ENCODE assay signal across 11 cellular contexts in genomic region chr1:66984491-66984890, GRCh38. TPM values are rescaled to one million over a fixed set of nuclear protein-coding genes. Genes with fewer than 3 reads are reported as not detected.
DNase-seq lines count a peak whose midpoint lies in the region; ATAC-seq and TF ChIP-seq lines count a peak whose summit lies in the region.
"Had no signal": no experiment of that assay in that cellular context is flagged by ENCODE, and none has a peak within 500 bp of the region (broad histone marks: within the 10 kb centered on the region; RNA-seq: fewer than 3 reads in every experiment).

No MANE protein-coding gene starts in this region.

- no peaks in the 10 kb centered on the region for H3K27me3 ChIP-seq in DOHH2 (ENCODE audit: control insufficient read depth, low read length)
- H3K27me3 ChIP-seq: upper lobe of left lung had no signal

- intact Hi-C loops in activated T-helper 1 cell treated with anti-CD3 and anti-CD28 coated beads, Interleukin-12 subunit alpha, Interleukin-12 subunit beta, Interleukin-2, Interleukin-4 antibody, amounts not matched to agents 30 ng/mL and 10 ng/mL and 1 ng/mL, durations not matched to agents 14 hours and 24 hours and 36 hours (cut with micrococcal nuclease), result loop anchor here (5.0 kb wide), 5 partner anchors 68 to 443 kb away; partner anchors contain the start of gene SLC35D1
- intact Hi-C loops in cardiac septum (cut with DNase I), result no loop called here

- peak overlapping the region; percentile 4 for H3K4me3 ChIP-seq in DOHH2 (ENCODE audit: low read length)
- H3K4me3 ChIP-seq: upper lobe of left lung had no signal

- no peak for DNase-seq in activated T-helper 1 cell treated with anti-CD3 and anti-CD28 coated beads, Interleukin-12 subunit alpha, Interleukin-12 subunit beta, Interleukin-2, Interleukin-4 antibody, amounts not matched to agents 30 ng/mL and 10 ng/mL and 1 ng/mL, durations not matched to agents 14 hours and 24 hours and 36 hours (ENCODE audit: low spot score)
- no peak for DNase-seq in cardiac septum (ENCODE audit: low spot score)
- DNase-seq in ACHN, result no peak
- DNase-seq in NCI-H510A (lab: John Stamatoyannopoulos, UW), result no peak
- DNase-seq in AG20443 (ENCODE audit: low spot score), result no peak
- DNase-seq: Caco-2, NCI-H226, upper lobe of left lung had no signal

- H3K27ac ChIP-seq in DOHH2 (ENCODE audit: low read depth, low read length), result peak overlapping the region; percentile 34
- H3K27ac ChIP-seq: upper lobe of left lung had no signal

- TF ChIP-seq CTCF in DOHH2 (IDR thresholded peaks at IDR 0.05; ENCODE audit: low read depth, low read length, poor library complexity, severe bottlenecking), result no peak

- H3K9me2 ChIP-seq in DOHH2 (replicated peaks; ENCODE audit: control insufficient read depth, low read length), result no peaks in the 10 kb centered on the region

- H3K4me2 ChIP-seq in DOHH2 (ENCODE audit: low read length), result peak overlapping the region; percentile 38

- peak overlapping the region; percentile 56 for H3K27ac Mint-ChIP-seq in activated T-helper 1 cell treated with anti-CD3 and anti-CD28 coated beads, Interleukin-12 subunit alpha, Interleukin-12 subunit beta, Interleukin-2, Interleukin-4 antibody, amounts not matched to agents 30 ng/mL and 10 ng/mL and 1 ng/mL, durations not matched to agents 14 hours and 24 hours and 36 hours

- in situ Hi-C loops in ACHN (cut with HindIII; ENCODE audit: low pct_ligation_motif_present, low pct_unique_long_range_greater_than_20kb, low sequenced_read_pairs), result no loop called here

- no peaks in the 10 kb centered on the region for H4K20me1 ChIP-seq in DOHH2 (ENCODE audit: control insufficient read depth, insufficient read depth, low read depth, low read length)

- H3K4me1 Mint-ChIP-seq in activated T-helper 1 cell treated with anti-CD3 and anti-CD28 coated beads, Interleukin-12 subunit alpha, Interleukin-12 subunit beta, Interleukin-2, Interleukin-4 antibody, amounts not matched to agents 30 ng/mL and 10 ng/mL and 1 ng/mL, durations not matched to agents 14 hours and 24 hours and 36 hours (ENCODE audit: low read depth), result peaks cover 35% of the 10 kb centered on the region

- H3K4me1 ChIP-seq in DOHH2 (ENCODE audit: control insufficient read depth, low read length), result peaks cover 32% of the 10 kb centered on the region

- no peaks in the 10 kb centered on the region for H3K27me3 Mint-ChIP-seq in activated T-helper 1 cell treated with anti-CD3 and anti-CD28 coated beads, Interleukin-12 subunit alpha, Interleukin-12 subunit beta, Interleukin-2, Interleukin-4 antibody, amounts not matched to agents 30 ng/mL and 10 ng/mL and 1 ng/mL, durations not matched to agents 14 hours and 24 hours and 36 hours (ENCODE audit: insufficient read depth)

- H3K9me3 ChIP-seq in DOHH2 (ENCODE audit: control insufficient read depth, insufficient read depth, low read length), result no peaks in the 10 kb centered on the region
- H3K9me3 ChIP-seq: Caco-2, upper lobe of left lung had no signal

- ATAC-seq in GM19351 (IDR thresholded peaks at IDR 0.05; ENCODE audit: unreplicated experiment), result peak; percentile 92
- ATAC-seq in HG02973 (IDR thresholded peaks at IDR 0.05; ENCODE audit: unreplicated experiment), result peak; percentile 92

- H3K4me3 Mint-ChIP-seq in activated T-helper 1 cell treated with anti-CD3 and anti-CD28 coated beads, Interleukin-12 subunit alpha, Interleukin-12 subunit beta, Interleukin-2, Interleukin-4 antibody, amounts not matched to agents 30 ng/mL and 10 ng/mL and 1 ng/mL, durations not matched to agents 14 hours and 24 hours and 36 hours, result no peak overlapping the region

- peaks cover 31% of the 10 kb centered on the region for H3K36me3 Mint-ChIP-seq in activated T-helper 1 cell treated with anti-CD3 and anti-CD28 coated beads, Interleukin-12 subunit alpha, Interleukin-12 subunit beta, Interleukin-2, Interleukin-4 antibody, amounts not matched to agents 30 ng/mL and 10 ng/mL and 1 ng/mL, durations not matched to agents 14 hours and 24 hours and 36 hours (ENCODE audit: low read depth)

- peaks cover 78% of the 10 kb centered on the region for H3K36me3 ChIP-seq in DOHH2 (ENCODE audit: control insufficient read depth, low read length)

- H3F3A ChIP-seq in DOHH2 (ENCODE audit: control insufficient read depth, insufficient read depth), result peaks cover 27% of the 10 kb centered on the region

- no peaks in the 10 kb centered on the region for H3K79me2 ChIP-seq in DOHH2 (ENCODE audit: control insufficient read depth, low read length)

- H3K9me3 Mint-ChIP-seq in activated T-helper 1 cell treated with anti-CD3 and anti-CD28 coated beads, Interleukin-12 subunit alpha, Interleukin-12 subunit beta, Interleukin-2, Interleukin-4 antibody, amounts not matched to agents 30 ng/mL and 10 ng/mL and 1 ng/mL, durations not matched to agents 14 hours and 24 hours and 36 hours, result no peaks in the 10 kb centered on the region

RNA-seq across cellular contexts. Expression of gene MIER1, which starts 59.7 kb away (rescaled TPM):
- total RNA-seq in activated T-helper 1 cell treated with anti-CD3 and anti-CD28 coated beads, Interleukin-12 subunit alpha, Interleukin-12 subunit beta, Interleukin-2, Interleukin-4 antibody, amounts not matched to agents 30 ng/mL and 10 ng/mL and 1 ng/mL, durations not matched to agents 14 hours and 24 hours and 36 hours, result 53.2 and 57.4 TPM in 2 replicates
- total RNA-seq in cardiac septum, result 27.8 TPM

RNA-seq across cellular contexts. Expression of gene DNAI4, which starts 59.8 kb away (rescaled TPM):
- total RNA-seq in activated T-helper 1 cell treated with anti-CD3 and anti-CD28 coated beads, Interleukin-12 subunit alpha, Interleukin-12 subunit beta, Interleukin-2, Interleukin-4 antibody, amounts not matched to agents 30 ng/mL and 10 ng/mL and 1 ng/mL, durations not matched to agents 14 hours and 24 hours and 36 hours, result 1.2 and 3.2 TPM in 2 replicates
- 10.9 TPM for total RNA-seq in cardiac septum
